ENCODE assay signal across 13 cellular contexts in genomic region chr6:63882208-63882607, GRCh38.
DNase-seq lines count a peak whose midpoint lies in the region; FAIRE-seq and TF ChIP-seq lines count a peak whose summit lies in the region.
"Had no signal": no experiment of that assay in that cellular context is flagged by ENCODE, and none has a peak within 500 bp of the region (broad histone marks: within the 10 kb centered on the region; RNA-seq: fewer than 3 reads in every experiment).

No MANE protein-coding gene starts in this region.

- H3K9ac ChIP-seq in fibroblast of lung (ENCODE audit: insufficient read depth, low read length) (no peak overlapping the region), smooth muscle cell (ENCODE audit: low read depth) (no peak overlapping the region)

- no peak for FAIRE-seq in H54 (lab: Jason Lieb, UNC)
- FAIRE-seq: colon, frontal cortex had no signal

- H3K4me1 ChIP-seq in fibroblast of lung (ENCODE audit: control insufficient read depth, extremely low read depth, insufficient read depth, low read length) (no peaks in the 10 kb centered on the region), smooth muscle cell (ENCODE audit: low read depth) (peaks cover 11% of the 10 kb centered on the region)

- no peak for TF ChIP-seq POLR2A in H54 (IDR thresholded peaks at IDR 0.05; ENCODE audit: low read depth, low read length)

- TF ChIP-seq CTCF in fibroblast of lung (conservative IDR thresholded peaks at IDR 0.05 in 1 of 2, IDR thresholded peaks at IDR 0.05 in 1 of 2; ENCODE audit: low read depth in 1 of 2, low read length in 2 of 2) (peak; percentile 9 to 41), smooth muscle cell (IDR thresholded peaks at IDR 0.05; ENCODE audit: borderline replicate concordance, insufficient read depth, poor library complexity, severe bottlenecking) (peak; percentile 21)

- H3F3A ChIP-seq in smooth muscle cell (ENCODE audit: low read depth), result no peaks in the 10 kb centered on the region

- H4K20me1 ChIP-seq in fibroblast of lung (ENCODE audit: control insufficient read depth, extremely low read depth, insufficient read depth, low read length) (no peaks in the 10 kb centered on the region), smooth muscle cell (ENCODE audit: low read depth) (no peaks in the 10 kb centered on the region)

- 58% methylated on average over 4 of the region's 4 CpGs for WGBS in smooth muscle cell (ENCODE audit: low lambda C conversion rate)

- DNase-seq in DMS53 (lab: John Stamatoyannopoulos, UW) (peak; percentile 45), DMS53 treated with DMSO at 0.1 percent for 48 hours (lab: John Stamatoyannopoulos, UW; ENCODE audit: unreplicated experiment) (no peak), RKO (ENCODE audit: low spot score) (peak; percentile 33), fibroblast of lung (ENCODE audit: low read depth in 2 of 2) (no peak), smooth muscle cell (lab: John Stamatoyannopoulos, UW; ENCODE audit: unreplicated experiment) (no peak), NCI-H345 (lab: John Stamatoyannopoulos, UW) (no peak), H54 (ENCODE audit: insufficient read length, low spot score) (no peak)
- DNase-seq in activated CD4-positive, CD25-positive, alpha-beta regulatory T cell treated with anti-CD3 and anti-CD28 coated beads, Interleukin-2, amount 50 U/mL, for 72 hours, result no peak
- DNase-seq: activated naive CD4-positive, alpha-beta T cell treated with anti-CD3 and anti-CD28 coated beads, Interleukin-2, amount 50 U/mL, for 16 hours; DMS79; trophoblast cell had no signal

- H3K4me3 ChIP-seq in fibroblast of lung (replicated peaks in 1 of 4; ENCODE audit: control extremely low read depth in 1 of 4, insufficient read depth in 1 of 4, low read depth in 3 of 4, low read length in 4 of 4) (no peak overlapping the region), smooth muscle cell (no peak overlapping the region)

- H2AFZ ChIP-seq in fibroblast of lung (ENCODE audit: low read length) (no peak overlapping the region), smooth muscle cell (ENCODE audit: low read depth) (no peak overlapping the region)

- H3K36me3 ChIP-seq in fibroblast of lung (ENCODE audit: control insufficient read depth, insufficient read depth, low read length) (no peaks in the 10 kb centered on the region), smooth muscle cell (ENCODE audit: low read depth) (no peaks in the 10 kb centered on the region)

- H3K27me3 ChIP-seq in fibroblast of lung (ENCODE audit: control insufficient read depth, insufficient read depth, low read length) (no peaks in the 10 kb centered on the region), smooth muscle cell (ENCODE audit: low read depth) (no peaks in the 10 kb centered on the region)

- H3K79me2 ChIP-seq in fibroblast of lung (ENCODE audit: control insufficient read depth, insufficient read depth, low read length), result no peaks in the 10 kb centered on the region
- H3K79me2 ChIP-seq in smooth muscle cell (ENCODE audit: low read depth), result no peaks in the 10 kb centered on the region

- H3K9me3 ChIP-seq in fibroblast of lung (ENCODE audit: control insufficient read depth, insufficient read depth, low read depth, low read length), result no peaks in the 10 kb centered on the region
- no peaks in the 10 kb centered on the region for H3K9me3 ChIP-seq in smooth muscle cell (replicated peaks; ENCODE audit: low read depth)

- H3K27ac ChIP-seq in fibroblast of lung (ENCODE audit: insufficient read depth, low read length) (no peak overlapping the region), smooth muscle cell (ENCODE audit: low read depth) (no peak overlapping the region)

- H3K4me2 ChIP-seq in fibroblast of lung (ENCODE audit: extremely low read depth, insufficient read depth, low read length), result no peak overlapping the region
- no peak overlapping the region for H3K4me2 ChIP-seq in smooth muscle cell

Comparison
In these comparisons a context has a peak if more than half of its experiments do, and no peak if none do; other contexts are left out.
1. DNase-seq: peak in DMS53 (single experiment) and RKO (single experiment); none in DMS53 treated with DMSO at 0.1 percent for 48 hours (single experiment), fibroblast of lung (0 of 2), smooth muscle cell (single experiment), activated CD4-positive, CD25-positive, alpha-beta regulatory T cell treated with anti-CD3 and anti-CD28 coated beads, Interleukin-2, amount 50 U/mL, for 72 hours (single experiment), NCI-H345 (single experiment) and H54 (single experiment).